ENCODE assay signal across 12 cellular contexts in the genomic region with DNA sequence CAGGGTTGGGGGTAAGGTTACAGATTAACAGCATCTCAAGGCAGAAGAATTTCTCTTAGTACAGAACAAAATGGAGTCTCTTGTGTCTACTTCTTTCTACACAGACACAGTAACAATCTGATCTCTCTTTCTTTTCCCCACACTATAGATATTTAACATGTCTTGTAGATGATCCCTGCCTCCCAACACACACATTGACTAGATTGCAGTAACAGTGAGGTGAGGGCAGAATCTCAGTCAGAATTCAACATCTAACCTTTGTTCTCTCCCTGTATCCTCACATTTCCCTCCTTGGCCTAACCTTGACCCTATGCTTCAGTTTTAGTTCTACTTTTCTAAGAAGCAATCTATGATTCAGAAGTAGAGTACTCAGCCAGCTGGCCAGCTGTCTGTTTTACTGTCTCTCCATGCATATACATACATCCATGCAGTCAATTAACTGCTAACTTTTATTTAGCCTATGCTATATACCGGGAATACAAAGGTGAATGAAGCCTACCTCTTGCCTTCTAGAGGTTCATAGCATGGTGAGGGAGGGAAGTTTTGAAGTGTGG. TPM values are rescaled to one million over a fixed set of nuclear protein-coding genes. Genes with fewer than 3 reads are reported as not detected.
DNase-seq lines count a peak whose midpoint lies in the region; ATAC-seq and TF ChIP-seq lines count a peak whose summit lies in the region.
"Had no signal": no experiment of that assay in that cellular context is flagged by ENCODE, and none has a peak within 500 bp of the region (broad histone marks: within the 10 kb centered on the region; RNA-seq: fewer than 3 reads in every experiment).

No MANE protein-coding gene starts in this region.

- no peak overlapping the region for H3K9ac ChIP-seq in endodermal cell (ENCODE audit: extremely low read depth, low read length, poor library complexity, severe bottlenecking)
- H3K9ac ChIP-seq: BLaER1 had no signal

- H3K4me3 Mint-ChIP-seq in endodermal cell, result no peak overlapping the region
- no peak overlapping the region for H3K4me3 Mint-ChIP-seq in T-cell
- no peak overlapping the region for H3K4me3 Mint-ChIP-seq in natural killer cell
- H3K4me3 Mint-ChIP-seq: activated CD8-positive, alpha-beta memory T cell treated with anti-CD3 and anti-CD28 coated beads, Interleukin-2, amount 10 ng/mL, durations not matched to agents 7 days and 5 days had no signal

- H3K4me3 ChIP-seq in GM12865 (ENCODE audit: low read depth, low read length) (no peak overlapping the region), endodermal cell (ENCODE audit: low read length) (peak overlapping the region; percentile 51), transverse colon (no peak overlapping the region)
- H3K4me3 ChIP-seq: BLaER1, HAP-1 had no signal

- intact Hi-C loops in transverse colon (cut with DNase I; ENCODE audit: low total_unique reads) (no loop called here), natural killer cell (cut with micrococcal nuclease) (no loop called here)

- POLR2A ChIA-PET in T-cell (lab: Charles Lee), result no interaction called here

- peaks cover 24% of the 10 kb centered on the region for H3K36me3 Mint-ChIP-seq in endodermal cell (ENCODE audit: low read depth)
- H3K36me3 Mint-ChIP-seq in T-cell, result peaks cover 24% of the 10 kb centered on the region
- H3K36me3 Mint-ChIP-seq in natural killer cell, result no peaks in the 10 kb centered on the region

- peaks cover 24% of the 10 kb centered on the region for H3K4me1 ChIP-seq in endodermal cell (ENCODE audit: control insufficient read depth, insufficient read depth, low read length)
- peaks cover 9 to 48% (median 23%) of the 10 kb centered on the region in 4 donors for H3K4me1 ChIP-seq in transverse colon
- H3K4me1 ChIP-seq: BLaER1 had no signal

- no peak for TF ChIP-seq EP300 in transverse colon (IDR thresholded peaks at IDR 0.05; ENCODE audit: low read depth)

- TF ChIP-seq CTCF in GM12865 (IDR thresholded peaks at IDR 0.05; ENCODE audit: insufficient read depth, low read depth, low read length, missing control alignments), result no peak
- no peak for TF ChIP-seq CTCF in endodermal cell (conservative IDR thresholded peaks at IDR 0.05)
- no peak for TF ChIP-seq CTCF in transverse colon (IDR thresholded peaks at IDR 0.05)
- TF ChIP-seq CTCF in natural killer cell (IDR thresholded peaks at IDR 0.05), result no peak

- peak overlapping the region; percentile 43 for H3K27ac Mint-ChIP-seq in endodermal cell
- peak overlapping the region in 1 of 2 donors; percentile 53 for H3K27ac Mint-ChIP-seq in T-cell
- no peak overlapping the region for H3K27ac Mint-ChIP-seq in natural killer cell
- H3K27ac Mint-ChIP-seq: activated CD8-positive, alpha-beta memory T cell treated with anti-CD3 and anti-CD28 coated beads, Interleukin-2, amount 10 ng/mL, durations not matched to agents 7 days and 5 days had no signal

- ATAC-seq in GM19395 (IDR thresholded peaks at IDR 0.05; ENCODE audit: unreplicated experiment), result peak; percentile 61
- ATAC-seq in HG02938 (IDR thresholded peaks at IDR 0.05; ENCODE audit: unreplicated experiment), result peak; percentile 67
- no peak for ATAC-seq in T-cell (replicated peaks in 1 of 4)
- no peak for ATAC-seq in natural killer cell

- H3K4me1 Mint-ChIP-seq in endodermal cell, result peaks cover 58% of the 10 kb centered on the region
- H3K4me1 Mint-ChIP-seq in T-cell, result peaks cover 49 to 83% (median 71%) of the 10 kb centered on the region in 3 donors
- H3K4me1 Mint-ChIP-seq in natural killer cell, result peaks cover 36 to 57% of the 10 kb centered on the region in 2 donors

- no peaks in the 10 kb centered on the region for H3K27me3 Mint-ChIP-seq in endodermal cell (ENCODE audit: insufficient read depth)
- H3K27me3 Mint-ChIP-seq in T-cell, result no peaks in the 10 kb centered on the region
- H3K27me3 Mint-ChIP-seq in natural killer cell (ENCODE audit: low read depth in 2 of 2), result no peaks in the 10 kb centered on the region
- H3K27me3 Mint-ChIP-seq: activated CD8-positive, alpha-beta memory T cell treated with anti-CD3 and anti-CD28 coated beads, Interleukin-2, amount 10 ng/mL, durations not matched to agents 7 days and 5 days had no signal

- DNase-seq in GM12865 (ENCODE audit: low read depth) (peak; percentile 50), endodermal cell (no peak), transverse colon (no peak), T-cell (no peak), natural killer cell (no peak)
- no peak for DNase-seq in activated CD8-positive, alpha-beta memory T cell treated with anti-CD3 and anti-CD28 coated beads for 24 hours
- DNase-seq: activated CD8-positive, alpha-beta memory T cell treated with anti-CD3 and anti-CD28 coated beads, Interleukin-2, amount 10 ng/mL, durations not matched to agents 7 days and 5 days; NCI-H446 treated with DMSO at 0.1 percent for 48 hours had no signal

- H3K9me3 ChIP-seq in endodermal cell (ENCODE audit: control insufficient read depth, low read length), result peaks cover 7% of the 10 kb centered on the region
- no peaks in the 10 kb centered on the region for H3K9me3 ChIP-seq in transverse colon
- H3K9me3 ChIP-seq: BLaER1, HAP-1 had no signal

- H3K27ac ChIP-seq in endodermal cell (ENCODE audit: low read depth, low read length) (no peak overlapping the region), transverse colon (no peak overlapping the region)
- H3K27ac ChIP-seq: BLaER1 had no signal

- in situ Hi-C loops in transverse colon (cut with MboI; ENCODE audit: low pct_ligation_motif_present in 1 of 4, low pct_unique_long_range_greater_than_20kb in 1 of 4, low sequenced_read_pairs in 3 of 4), result no loop called here

- CTCF ChIA-PET in T-cell (lab: Charles Lee), result interaction anchor here in 1 of 2 donors (1.2 kb wide), 1 partner anchor 72 kb away, joined by 5 read pairs; no protein-coding TSS in a partner anchor

- H3K36me3 ChIP-seq in endodermal cell (ENCODE audit: control insufficient read depth, insufficient read depth, low read length), result peaks cover 12% of the 10 kb centered on the region
- no peaks in the 10 kb centered on the region for H3K36me3 ChIP-seq in transverse colon
- H3K36me3 ChIP-seq: BLaER1, HAP-1 had no signal

- 64% methylated on average over 1 of the region's 1 CpG; no CpG with 5 or more reads in 1 of the 2 experiments for WGBS in endodermal cell (ENCODE audit: insufficient coverage in 1 of 2, insufficient read length in 1 of 2), 2 experiments
- WGBS in transverse colon (ENCODE audit: low coverage in 1 of 2), 2 donors, result 60 to 72% methylated on average over 1 of the region's 1 CpG

- H3K27me3 ChIP-seq in endodermal cell (ENCODE audit: control insufficient read depth, insufficient read depth, low read length, poor library complexity, severe bottlenecking), result no peaks in the 10 kb centered on the region
- H3K27me3 ChIP-seq in transverse colon, result no peaks in the 10 kb centered on the region
- H3K27me3 ChIP-seq: BLaER1 had no signal

- H3K9me3 Mint-ChIP-seq in endodermal cell, result no peaks in the 10 kb centered on the region
- no peaks in the 10 kb centered on the region for H3K9me3 Mint-ChIP-seq in T-cell
- no peaks in the 10 kb centered on the region for H3K9me3 Mint-ChIP-seq in natural killer cell

- TF ChIP-seq POLR2A in transverse colon (IDR thresholded peaks at IDR 0.05), result no peak

RNA-seq across cellular contexts. Expression of a gene that starts 18.1 kb away (rescaled TPM):
- total RNA-seq in endodermal cell (10 to 100 TPM; 29.7 to 46.9 TPM), transverse colon (10 to 100 TPM; 10.5 to 18.3 (median 11.4) TPM), T-cell (10 to 100 TPM in 1 of 5 donors, 1 to 10 TPM in 4; 4.4 to 10.8 (median 8.5) TPM), natural killer cell (1 to 10 TPM; 7.7 to 10.0 (median 8.3) TPM)
- 32.0 TPM for polyA plus RNA-seq in endodermal cell (2013, experiment 1 of 2)
- 29.6 TPM for polyA plus RNA-seq in endodermal cell (2013, experiment 2 of 2)

RNA-seq across cellular contexts. Expression of a gene that starts 49.4 kb away (rescaled TPM):
- total RNA-seq in endodermal cell (100 to 1,000 TPM in 1 of 2 donors, 10 to 100 TPM in 1; 33.8 to 101 TPM), transverse colon (100 to 1,000 TPM in 1 of 4 donors, 10 to 100 TPM in 3; 13.1 to 145 (median 18.7) TPM), T-cell (10 to 100 TPM; 15.3 to 29.9 (median 28.5) TPM), natural killer cell (10 to 100 TPM; 23.4 to 57.4 (median 34.4) TPM)
- 14.0 TPM for polyA plus RNA-seq in endodermal cell (2013, experiment 1 of 2)
- 16.6 TPM for polyA plus RNA-seq in endodermal cell (2013, experiment 2 of 2)

Comparison
In these comparisons a context has a peak if more than half of its experiments do, and no peak if none do; other contexts are left out.
1. ATAC-seq: peak in GM19395 (single experiment) and HG02938 (single experiment); none in T-cell (0 of 4) and natural killer cell (0 of 3).